ENCODE assay signal across 16 cellular contexts in the genomic region with DNA sequence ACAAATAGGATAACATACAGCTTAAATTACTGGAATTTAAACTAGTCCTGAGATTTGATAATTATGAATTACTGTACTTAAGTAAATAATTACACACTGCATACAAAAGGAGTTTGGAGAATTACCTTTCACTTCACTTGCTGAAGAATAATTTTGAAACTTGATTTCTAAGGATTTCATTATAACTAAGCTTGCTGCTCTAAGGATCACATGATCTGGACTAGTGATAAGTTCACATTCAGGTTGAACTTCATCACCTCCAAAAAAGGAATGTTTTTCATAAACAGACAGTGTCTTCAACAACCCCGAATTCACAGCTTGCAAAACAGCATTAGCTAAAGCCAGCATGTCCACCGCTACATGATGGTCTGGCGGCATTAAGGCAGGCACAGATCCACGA. TPM values are rescaled to one million over a fixed set of nuclear protein-coding genes. Genes with fewer than 3 reads are reported as not detected.
DNase-seq lines count a peak whose midpoint lies in the region; ATAC-seq lines count a peak whose summit lies in the region.
"Had no signal": no experiment of that assay in that cellular context is flagged by ENCODE, and none has a peak within 500 bp of the region (broad histone marks: within the 10 kb centered on the region; RNA-seq: fewer than 3 reads in every experiment).

No MANE protein-coding gene starts in this region.

- peaks cover 85% of the 10 kb centered on the region for H3K36me3 Mint-ChIP-seq in activated CD4-positive, alpha-beta T cell treated with anti-CD3 and anti-CD28 coated beads, Interleukin-2, amount 10 ng/mL, durations not matched to agents 7 days and 5 days (ENCODE audit: low read depth)
- H3K36me3 Mint-ChIP-seq in stimulated activated naive CD8-positive, alpha-beta T cell treated with anti-CD3 and anti-CD28 coated beads, Interleukin-15, Interleukin-2, amounts not matched to agents 100 ng/mL and 50 ng/mL, for 24 hours (ENCODE audit: low read depth): peaks cover 71% of the 10 kb centered on the region
- peaks cover 95% of the 10 kb centered on the region for H3K36me3 Mint-ChIP-seq in activated T-helper 17 cell treated with anti-CD3 and anti-CD28 coated beads, Interleukin-2, amount 50 U/mL, for 72 hours (ENCODE audit: low read depth)

- H3K27me3 Mint-ChIP-seq in activated CD4-positive, alpha-beta T cell treated with anti-CD3 and anti-CD28 coated beads, Interleukin-2, amount 10 ng/mL, durations not matched to agents 7 days and 5 days: no peaks in the 10 kb centered on the region
- no peaks in the 10 kb centered on the region for H3K27me3 Mint-ChIP-seq in stimulated activated naive CD8-positive, alpha-beta T cell treated with anti-CD3 and anti-CD28 coated beads, Interleukin-15, Interleukin-2, amounts not matched to agents 100 ng/mL and 50 ng/mL, for 24 hours
- no peaks in the 10 kb centered on the region for H3K27me3 Mint-ChIP-seq in activated T-helper 17 cell treated with anti-CD3 and anti-CD28 coated beads, Interleukin-2, amount 50 U/mL, for 72 hours

- H3K9me3 Mint-ChIP-seq in activated CD4-positive, alpha-beta T cell treated with anti-CD3 and anti-CD28 coated beads, Interleukin-2, amount 10 ng/mL, durations not matched to agents 7 days and 5 days: peaks cover 6% of the 10 kb centered on the region
- no peaks in the 10 kb centered on the region for H3K9me3 Mint-ChIP-seq in stimulated activated naive CD8-positive, alpha-beta T cell treated with anti-CD3 and anti-CD28 coated beads, Interleukin-15, Interleukin-2, amounts not matched to agents 100 ng/mL and 50 ng/mL, for 24 hours
- no peaks in the 10 kb centered on the region for H3K9me3 Mint-ChIP-seq in activated T-helper 17 cell treated with anti-CD3 and anti-CD28 coated beads, Interleukin-2, amount 50 U/mL, for 72 hours

- H3K4me3 Mint-ChIP-seq in activated CD4-positive, alpha-beta T cell treated with anti-CD3 and anti-CD28 coated beads, Interleukin-2, amount 10 ng/mL, durations not matched to agents 7 days and 5 days: no peak overlapping the region
- H3K4me3 Mint-ChIP-seq in stimulated activated naive CD8-positive, alpha-beta T cell treated with anti-CD3 and anti-CD28 coated beads, Interleukin-15, Interleukin-2, amounts not matched to agents 100 ng/mL and 50 ng/mL, for 24 hours: no peak overlapping the region
- no peak overlapping the region for H3K4me3 Mint-ChIP-seq in activated T-helper 17 cell treated with anti-CD3 and anti-CD28 coated beads, Interleukin-2, amount 50 U/mL, for 72 hours

- H3K4me1 Mint-ChIP-seq in activated CD4-positive, alpha-beta T cell treated with anti-CD3 and anti-CD28 coated beads, Interleukin-2, amount 10 ng/mL, durations not matched to agents 7 days and 5 days: peaks cover 58% of the 10 kb centered on the region
- peaks cover 41% of the 10 kb centered on the region for H3K4me1 Mint-ChIP-seq in stimulated activated naive CD8-positive, alpha-beta T cell treated with anti-CD3 and anti-CD28 coated beads, Interleukin-15, Interleukin-2, amounts not matched to agents 100 ng/mL and 50 ng/mL, for 24 hours (ENCODE audit: low read depth)
- H3K4me1 Mint-ChIP-seq in activated T-helper 17 cell treated with anti-CD3 and anti-CD28 coated beads, Interleukin-2, amount 50 U/mL, for 72 hours: peaks cover 25% of the 10 kb centered on the region

- H3K27ac Mint-ChIP-seq in activated CD4-positive, alpha-beta T cell treated with anti-CD3 and anti-CD28 coated beads, Interleukin-2, amount 10 ng/mL, durations not matched to agents 7 days and 5 days: peak overlapping the region; percentile 58
- peak overlapping the region; percentile 37 for H3K27ac Mint-ChIP-seq in stimulated activated naive CD8-positive, alpha-beta T cell treated with anti-CD3 and anti-CD28 coated beads, Interleukin-15, Interleukin-2, amounts not matched to agents 100 ng/mL and 50 ng/mL, for 24 hours
- peak overlapping the region; percentile 28 for H3K27ac Mint-ChIP-seq in activated T-helper 17 cell treated with anti-CD3 and anti-CD28 coated beads, Interleukin-2, amount 50 U/mL, for 72 hours

- DNase-seq in activated CD4-positive, alpha-beta T cell treated with anti-CD3 and anti-CD28 coated beads, Interleukin-2, amount 10 ng/mL, durations not matched to agents 7 days and 5 days: no peak
- no peak for DNase-seq in activated CD4-positive, alpha-beta T cell treated with anti-CD3 and anti-CD28 coated beads, Interleukin-2, amount 50 U/mL, for 1 hour
- DNase-seq in stimulated activated naive CD8-positive, alpha-beta T cell treated with anti-CD3 and anti-CD28 coated beads, Interleukin-15, Interleukin-2, amounts not matched to agents 100 U/mL and 50 U/mL, for 24 hours: no peak
- DNase-seq in NCI-H2227 treated with DMSO at 0.1 percent for 48 hours (lab: John Stamatoyannopoulos, UW): no peak
- no peak for DNase-seq in NCI-H748 (lab: John Stamatoyannopoulos, UW; ENCODE audit: unreplicated experiment)
- no peak for DNase-seq in NCI-H2029 treated with DMSO at 0.1 percent for 48 hours (lab: John Stamatoyannopoulos, UW)
- DNase-seq: DMS79, NCI-H1092 treated with DMSO at 0.1 percent for 48 hours, NCI-H2081 treated with DMSO at 0.1 percent for 48 hours, NCI-H510A treated with DMSO at 0.1 percent for 48 hours, SHP77 had no signal

- POLR2A ChIA-PET in activated CD4-positive, alpha-beta T cell treated with anti-CD3 and anti-CD28 coated beads, Interleukin-2, amount 10 ng/mL, durations not matched to agents 7 days and 5 days (lab: Charles Lee): interaction anchor here (0.7 to 1.5 kb wide), 2 partner anchors 25 to 30 kb away, joined by 4 read pairs; no protein-coding TSS in a partner anchor

- no peak for ATAC-seq in stimulated activated naive CD8-positive, alpha-beta T cell treated with anti-CD3 and anti-CD28 coated beads, Interleukin-15, Interleukin-2, amounts not matched to agents 100 U/mL and 50 U/mL, for 24 hours
- ATAC-seq in activated T-helper 17 cell treated with anti-CD3 and anti-CD28 coated beads, Interleukin-2, amount 50 U/mL, for 72 hours (replicated peaks): peak; percentile 39

- CTCF ChIA-PET in activated CD4-positive, alpha-beta T cell treated with anti-CD3 and anti-CD28 coated beads, Interleukin-2, amount 10 ng/mL, durations not matched to agents 7 days and 5 days (lab: Charles Lee): interaction anchor here (1.9 kb wide), 1 partner anchor 223 kb away, joined by 15 read pairs; no protein-coding TSS in a partner anchor

RNA-seq across cellular contexts. Expression of a gene that starts 28.5 kb away (rescaled TPM):
- 10 to 100 TPM; 74.2 to 79.2 TPM for total RNA-seq in activated CD4-positive, alpha-beta T cell treated with anti-CD3 and anti-CD28 coated beads, Interleukin-2, amount 10 ng/mL, durations not matched to agents 7 days and 5 days
- 10 to 100 TPM; 33.0 to 45.0 TPM for total RNA-seq in activated T-helper 17 cell treated with anti-CD3 and anti-CD28 coated beads, Interleukin-2, amount 50 U/mL, for 72 hours

RNA-seq across cellular contexts. Expression of a gene that starts 28.9 kb away (rescaled TPM):
- 10 to 100 TPM; 21.3 to 22.8 TPM for total RNA-seq in activated CD4-positive, alpha-beta T cell treated with anti-CD3 and anti-CD28 coated beads, Interleukin-2, amount 10 ng/mL, durations not matched to agents 7 days and 5 days
- total RNA-seq in activated T-helper 17 cell treated with anti-CD3 and anti-CD28 coated beads, Interleukin-2, amount 50 U/mL, for 72 hours: 10 to 100 TPM; 16.4 to 30.3 TPM

RNA-seq across cellular contexts. Expression of a gene that starts 44.8 kb away (rescaled TPM):
- total RNA-seq in activated CD4-positive, alpha-beta T cell treated with anti-CD3 and anti-CD28 coated beads, Interleukin-2, amount 10 ng/mL, durations not matched to agents 7 days and 5 days: under 1 TPM; 0.60 to 0.62 TPM
- 1 to 10 TPM in 1 of 2 donors, under 1 TPM in 1; 0.54 to 1.0 TPM for total RNA-seq in activated T-helper 17 cell treated with anti-CD3 and anti-CD28 coated beads, Interleukin-2, amount 50 U/mL, for 72 hours
- total RNA-seq: A673, H1, RPMI7951 had no signal
